ENCODE assay signal across 15 cellular contexts in genomic region chr3:52146811-52147210, GRCh38. TPM values are rescaled to one million over a fixed set of nuclear protein-coding genes. Genes with fewer than 3 reads are reported as not detected.
DNase-seq lines count a peak whose midpoint lies in the region; ATAC-seq and TF ChIP-seq lines count a peak whose summit lies in the region.
"Had no signal": no experiment of that assay in that cellular context is flagged by ENCODE, and none has a peak within 500 bp of the region (broad histone marks: within the 10 kb centered on the region; RNA-seq: fewer than 3 reads in every experiment).

No MANE protein-coding gene starts in this region.

- no peak overlapping the region for H2BK20ac ChIP-seq in IMR-90 (ENCODE audit: low read depth, low read length)

- H3K4ac ChIP-seq in IMR-90 (ENCODE audit: low read depth, low read length): peak overlapping the region; percentile 18; the same call in 1 of the 2 replicates

- H3K27ac Mint-ChIP-seq in endodermal cell: no peak overlapping the region
- H3K27ac Mint-ChIP-seq: CD4-positive, alpha-beta memory T cell; GM23338; H9 had no signal

- H3K4me3 ChIP-seq in IMR-90 (ENCODE audit: insufficient read depth, low read depth, low read length) (no peak overlapping the region), osteoblast (ENCODE audit: insufficient read depth, low read length) (no peak overlapping the region), endodermal cell (ENCODE audit: low read length) (no peak overlapping the region)
- H3K4me3 ChIP-seq: GM23338 had no signal

- CTCF ChIA-PET in IMR-90 (lab: Yijun Ruan, JAX) (interaction anchor here (1.7 kb wide), 1 partner anchor 23 kb away, joined by 3 read pairs; no protein-coding TSS in a partner anchor), RWPE1 (lab: Yijun Ruan, JAX) (no interaction called here)

- H3K9me1 ChIP-seq in IMR-90 (ENCODE audit: insufficient read depth, low read length): peaks cover 4% of the 10 kb centered on the region; the same call in 1 of the 2 replicates

- H3K79me2 ChIP-seq in osteoblast (ENCODE audit: insufficient read depth, low read length): peaks cover 20% of the 10 kb centered on the region

- no peak for TF ChIP-seq CTCF in IMR-90 (conservative IDR thresholded peaks at IDR 0.05; ENCODE audit: low read depth, low read length)
- TF ChIP-seq CTCF in RWPE1 (conservative IDR thresholded peaks at IDR 0.05; ENCODE audit: low read depth): no peak
- TF ChIP-seq CTCF in osteoblast (IDR thresholded peaks at IDR 0.05; ENCODE audit: extremely low read depth, low read depth, low read length): no peak
- TF ChIP-seq CTCF in endodermal cell (conservative IDR thresholded peaks at IDR 0.05): no peak

- H4K91ac ChIP-seq in IMR-90 (ENCODE audit: insufficient read depth, low read depth, low read length): no peak overlapping the region

- H3K14ac ChIP-seq in IMR-90 (replicated peaks; ENCODE audit: low read depth, low read length): no peak overlapping the region

- H3K4me1 Mint-ChIP-seq in endodermal cell: peaks cover 3% of the 10 kb centered on the region

- POLR2A ChIA-PET in IMR-90 (lab: Charles Lee; ENCODE audit: unreplicated experiment): no interaction called here
- POLR2A ChIA-PET in RWPE1 (lab: Yijun Ruan, JAX; ENCODE audit: low non-redundant PET): no interaction called here

- no peak overlapping the region for H3K56ac ChIP-seq in IMR-90 (ENCODE audit: extremely low read depth, insufficient read depth, low read length)

- intact Hi-C loops in IMR-90 (cut with micrococcal nuclease): no loop called here

- H2BK15ac ChIP-seq in IMR-90 (ENCODE audit: low read depth, low read length): no peak overlapping the region

- H3K27me3 ChIP-seq in IMR-90 (ENCODE audit: control insufficient read depth, insufficient read depth, low read length) (no peaks in the 10 kb centered on the region), osteoblast (ENCODE audit: insufficient read depth, low read length) (no peaks in the 10 kb centered on the region), endodermal cell (ENCODE audit: control insufficient read depth, insufficient read depth, low read length, poor library complexity, severe bottlenecking) (no peaks in the 10 kb centered on the region)

- no peak overlapping the region for H2BK5ac ChIP-seq in IMR-90 (ENCODE audit: low read depth, low read length, poor library complexity, severe bottlenecking)

- H3K4me3 Mint-ChIP-seq in endodermal cell: no peak overlapping the region
- H3K4me3 Mint-ChIP-seq: CD4-positive, alpha-beta memory T cell; GM23338; H9 had no signal

- H3K9me3 Mint-ChIP-seq in endodermal cell: no peaks in the 10 kb centered on the region
- H3K9me3 Mint-ChIP-seq: CD4-positive, alpha-beta memory T cell; GM23338; H9 had no signal

- H3K9ac ChIP-seq in IMR-90 (ENCODE audit: low read depth, low read length): no peak overlapping the region
- no peak overlapping the region for H3K9ac ChIP-seq in endodermal cell (ENCODE audit: extremely low read depth, low read length, poor library complexity, severe bottlenecking)

- no peak overlapping the region for H3K4me2 ChIP-seq in IMR-90 (ENCODE audit: low read depth, low read length)
- H3K4me2 ChIP-seq in osteoblast (ENCODE audit: insufficient read depth, low read length): no peak overlapping the region
- H3K4me2 ChIP-seq: GM23338 had no signal

- no peak overlapping the region for H3K23ac ChIP-seq in IMR-90 (ENCODE audit: low read depth, low read length)

- in situ Hi-C loops in IMR-90 (cut with MboI; ENCODE audit: low sequenced_read_pairs): no loop called here

- no peaks in the 10 kb centered on the region for H4K20me1 ChIP-seq in IMR-90 (ENCODE audit: insufficient read depth, low read length)
- no peaks in the 10 kb centered on the region for H4K20me1 ChIP-seq in osteoblast (ENCODE audit: insufficient read depth, low read length)

- dilution Hi-C loops in IMR-90 (cut with HindIII; ENCODE audit: low sequenced_read_pairs, unreplicated experiment): no loop called here

- H3K36me3 ChIP-seq in IMR-90 (ENCODE audit: control insufficient read depth, insufficient read depth, low read length) (peaks cover 4% of the 10 kb centered on the region), osteoblast (ENCODE audit: insufficient read depth, low read length) (peaks cover 25% of the 10 kb centered on the region), endodermal cell (ENCODE audit: control insufficient read depth, insufficient read depth, low read length) (peaks cover 26% of the 10 kb centered on the region)

- H2AK9ac ChIP-seq in IMR-90 (replicated peaks; ENCODE audit: low read depth, low read length, poor library complexity): no peak overlapping the region

- TF ChIP-seq RAD21 in IMR-90 (IDR thresholded peaks at IDR 0.05; ENCODE audit: low read length): no peak

- DNase-seq in IMR-90 (no peak), RWPE1 (ENCODE audit: low spot score) (no peak), osteoblast (ENCODE audit: insufficient read length, low spot score, missing footprints) (peak; percentile 31), endodermal cell (no peak)
- no peak for DNase-seq in activated CD4-positive, alpha-beta T cell treated with anti-CD3 and anti-CD28 coated beads, Interleukin-2, amount 50 U/mL, for 1 hour
- DNase-seq: C1 segment of cervical spinal cord; Calu3; CD4-positive, alpha-beta memory T cell; COR-L47; DMS53; DND-41; H9 had no signal

- H4K5ac ChIP-seq in IMR-90 (ENCODE audit: low read depth, low read length): no peak overlapping the region

- no peak for ATAC-seq in IMR-90 (ENCODE audit: low read depth)
- ATAC-seq in GM21529 (IDR thresholded peaks at IDR 0.05; ENCODE audit: unreplicated experiment): no peak
- ATAC-seq: GM23338, HCT116 had no signal

- H3K36me3 Mint-ChIP-seq in endodermal cell (ENCODE audit: low read depth): peaks cover 22% of the 10 kb centered on the region
- H3K36me3 Mint-ChIP-seq: CD4-positive, alpha-beta memory T cell had no signal

- no peaks in the 10 kb centered on the region for H3K9me3 ChIP-seq in IMR-90 (ENCODE audit: control insufficient read depth, insufficient read depth, low read length)
- no peaks in the 10 kb centered on the region for H3K9me3 ChIP-seq in osteoblast (ENCODE audit: low read depth, low read length)
- no peaks in the 10 kb centered on the region for H3K9me3 ChIP-seq in endodermal cell (ENCODE audit: control insufficient read depth, low read length)

- WGBS in IMR-90 (ENCODE audit: extremely low coverage in 2 of 2, insufficient read length in 1 of 2), 2 experiments: 91% methylated on average over 9 of the region's 13 CpGs; no CpG with 5 or more reads in 1 of the 2 experiments
- 94 to 95% methylated on average over 8 to 13 of the region's 13 CpGs for WGBS in endodermal cell (ENCODE audit: insufficient coverage in 1 of 2, insufficient read length in 1 of 2), 2 experiments

- no TSS peak for BruUV-seq in IMR-90 (replicated peaks; lab: Mats Ljungman, UMichigan)

- no peaks in the 10 kb centered on the region for H3K27me3 Mint-ChIP-seq in endodermal cell (ENCODE audit: insufficient read depth)
- H3K27me3 Mint-ChIP-seq: CD4-positive, alpha-beta memory T cell had no signal

- H3K4me1 ChIP-seq in IMR-90 (ENCODE audit: control insufficient read depth, insufficient read depth, low read length) (peaks cover 5% of the 10 kb centered on the region), osteoblast (ENCODE audit: insufficient read depth, low read length) (no peaks in the 10 kb centered on the region), endodermal cell (ENCODE audit: control insufficient read depth, insufficient read depth, low read length) (peaks cover 5% of the 10 kb centered on the region)

- H2AFZ ChIP-seq in IMR-90 (replicated peaks; ENCODE audit: low read length, poor library complexity) (no peak overlapping the region), osteoblast (ENCODE audit: low read length) (no peak overlapping the region)
- H2AFZ ChIP-seq: GM23338 had no signal

- no peak overlapping the region for H2BK120ac ChIP-seq in IMR-90 (ENCODE audit: low read depth, low read length)

- no peak overlapping the region for H2AK5ac ChIP-seq in IMR-90 (ENCODE audit: low read depth, low read length)

- H3K27ac ChIP-seq in IMR-90 (ENCODE audit: insufficient read depth, low read length) (no peak overlapping the region), RWPE1 (0 out of 2 replicates have a peak overlapping the region, but pooled peaks have one; percentile 10), osteoblast (ENCODE audit: low read depth, low read length) (no peak overlapping the region), endodermal cell (ENCODE audit: low read depth, low read length) (no peak overlapping the region)

- no peak for TF ChIP-seq POLR2A in IMR-90 (IDR thresholded peaks at IDR 0.05; ENCODE audit: low read depth, low read length)

- H3K79me1 ChIP-seq in IMR-90 (ENCODE audit: low read depth in 1 of 2, low read length in 2 of 2): peaks cover 17 to 40% of the 10 kb centered on the region in 2 experiments; a peak in 2 of 4 replicates

- H3K18ac ChIP-seq in IMR-90 (ENCODE audit: low read depth, low read length): no peak overlapping the region

- no peak overlapping the region for H4K8ac ChIP-seq in IMR-90 (ENCODE audit: low read depth in 2 of 2, low read length in 2 of 2)

TF ChIP-seq in IMR-90, 13 proteins besides CTCF, POLR2A, EP300 and RAD21 (continues in another document):
- TF ChIP-seq CHD1 (IDR thresholded peaks at IDR 0.05; ENCODE audit: low read depth, low read length) (no peak), NFE2L2 (IDR thresholded peaks at IDR 0.05; ENCODE audit: low read depth, low read length) (no peak), MAZ (IDR thresholded peaks at IDR 0.05; ENCODE audit: borderline replicate concordance, low read depth, low read length) (no peak), MXI1 (IDR thresholded peaks at IDR 0.05; ENCODE audit: borderline replicate concordance, low read depth, low read length) (no peak), RCOR1 (IDR thresholded peaks at IDR 0.05; ENCODE audit: insufficient replicate concordance, low read length) (no peak), FOS (IDR thresholded peaks at IDR 0.05; ENCODE audit: low read depth, low read length) (no peak)

RNA-seq across cellular contexts. Expression of gene POC1A, which starts 7.4 kb away (rescaled TPM):
- total RNA-seq in IMR-90 (2012; rRNA removed): 8.3 and 10.6 TPM in 2 replicates
- 11.5 TPM in 2 replicates for polyA plus RNA-seq in IMR-90 (2012; rRNA removed)
- polyA plus RNA-seq in IMR-90 (2012; cell fraction: cytosol; rRNA removed): 9.0 and 9.3 TPM in 2 replicates
- 5.2 and 10.5 TPM in 2 replicates for polyA plus RNA-seq in IMR-90 (2012; cell fraction: nucleus; rRNA removed; ENCODE audit: low replicate concordance)
- total RNA-seq in osteoblast: 1.8 and 3.2 TPM in 2 replicates
- 10 to 100 TPM; 19.7 to 24.0 TPM for total RNA-seq in endodermal cell
- 18.8 TPM for polyA plus RNA-seq in endodermal cell (2013, experiment 1 of 2)
- polyA plus RNA-seq in endodermal cell (2013, experiment 2 of 2): 19.5 TPM

RNA-seq across cellular contexts. Expression of gene ALAS1, which starts 51.1 kb away (rescaled TPM):
- total RNA-seq in IMR-90 (2012; rRNA removed) (29.7 and 32.8 TPM in 2 replicates), osteoblast (35.4 and 39.1 TPM in 2 replicates), endodermal cell (10 to 100 TPM; 33.6 to 50.1 TPM)
- polyA plus RNA-seq in IMR-90 (2012; rRNA removed): 47.2 and 47.8 TPM in 2 replicates
- polyA plus RNA-seq in IMR-90 (2012; cell fraction: cytosol; rRNA removed): 34.1 and 38.0 TPM in 2 replicates
- 38.1 and 45.9 TPM in 2 replicates for polyA plus RNA-seq in IMR-90 (2012; cell fraction: nucleus; rRNA removed; ENCODE audit: low replicate concordance)
- polyA plus RNA-seq in endodermal cell (2013, experiment 1 of 2): 49.3 TPM
- polyA plus RNA-seq in endodermal cell (2013, experiment 2 of 2): 41.2 TPM
